ENCODE assay signal across 21 cellular contexts in the genomic region with DNA sequence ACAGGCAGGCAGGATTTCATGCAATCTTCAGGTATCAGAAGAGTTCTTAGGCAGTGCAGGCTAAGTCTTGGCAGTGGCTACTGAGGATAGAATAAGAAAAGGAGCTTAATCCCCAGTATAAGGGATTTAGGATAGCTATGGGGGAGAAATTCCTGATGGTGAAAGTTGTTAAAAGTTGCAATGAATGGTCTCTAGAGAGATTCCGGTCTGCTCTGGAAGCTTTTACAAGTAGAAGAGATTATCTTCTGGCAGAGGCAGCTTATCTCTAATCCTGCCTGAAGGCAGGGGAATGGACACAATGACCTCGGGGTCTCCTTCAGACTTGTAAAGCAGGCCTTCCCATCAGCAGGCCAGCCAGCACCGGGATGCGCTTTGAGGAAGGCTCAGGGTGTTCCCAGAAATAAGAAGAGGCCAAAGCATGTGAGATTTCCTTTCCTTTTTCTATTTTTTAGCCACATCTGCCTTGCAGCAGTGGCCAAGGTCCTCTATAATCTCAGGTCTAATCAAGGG.
DNase-seq lines count a peak whose midpoint lies in the region; ATAC-seq and TF ChIP-seq lines count a peak whose summit lies in the region.
"Had no signal": no experiment of that assay in that cellular context is flagged by ENCODE, and none has a peak within 500 bp of the region (broad histone marks: within the 10 kb centered on the region; RNA-seq: fewer than 3 reads in every experiment).

No MANE protein-coding gene starts in this region.

- H4K8ac ChIP-seq in mesendoderm (ENCODE audit: low read depth, low read length) = no peak overlapping the region

- H2BK5ac ChIP-seq in mesendoderm (ENCODE audit: low read length) = no peak overlapping the region

- H3K79me2 ChIP-seq in mesendoderm (ENCODE audit: control insufficient read depth, insufficient read depth, low read length) = no peaks in the 10 kb centered on the region

- TF ChIP-seq CTCF in retinal pigment epithelial cell (conservative IDR thresholded peaks at IDR 0.05; ENCODE audit: low read depth, low read length) = no peak

- no peak overlapping the region for H3K27ac ChIP-seq in mesendoderm (ENCODE audit: low read depth, low read length)
- H3K27ac ChIP-seq: 22Rv1, BLaER1, C4-2B had no signal

- peak; percentile 52 for DNase-seq in NCI-H82 (lab: John Stamatoyannopoulos, UW)
- no peak for DNase-seq in NCI-H82 treated with DMSO at 0.1 percent for 48 hours (lab: John Stamatoyannopoulos, UW; ENCODE audit: unreplicated experiment)
- DNase-seq in NT2/D1 (ENCODE audit: low read depth, low spot score) = peak; percentile 22
- DNase-seq in mesendoderm = peak; percentile 54
- DNase-seq in retinal pigment epithelial cell (ENCODE audit: low read depth) = peak; percentile 24
- no peak for DNase-seq in stimulated activated naive CD8-positive, alpha-beta T cell treated with anti-CD3 and anti-CD28 coated beads, Interleukin-15, Interleukin-2, amounts not matched to agents 100 U/mL and 50 U/mL, for 24 hours
- no peak for DNase-seq in NCI-H345 treated with DMSO at 0.1 percent for 48 hours (lab: John Stamatoyannopoulos, UW; ENCODE audit: unreplicated experiment)
- DNase-seq: Caco-2; CD4-positive, CD25-positive, alpha-beta regulatory T cell; CD8-positive, alpha-beta T cell; DMS 273 treated with DMSO at 0.1 percent for 48 hours; DMS79; EL; GF-D8; GOT3; HFFc6 had no signal

- H3K4me3 ChIP-seq in NT2/D1 (ENCODE audit: insufficient read length, low read depth) (no peak overlapping the region), mesendoderm (ENCODE audit: low read length) (no peak overlapping the region), retinal pigment epithelial cell (ENCODE audit: low read length) (no peak overlapping the region)
- H3K4me3 ChIP-seq: BLaER1, HAP-1 had no signal

- H3K4me2 ChIP-seq in mesendoderm (ENCODE audit: low read length) = no peak overlapping the region
- H3K4me2 ChIP-seq: BLaER1 had no signal

- H3K23ac ChIP-seq in mesendoderm (ENCODE audit: low read length) = no peak overlapping the region

- H3K18ac ChIP-seq in mesendoderm (ENCODE audit: low read length) = no peak overlapping the region

- H3K9me3 ChIP-seq in NT2/D1 (ENCODE audit: insufficient read depth, low read length) = peaks cover 9% of the 10 kb centered on the region; the same call in 1 of the 2 replicates
- H3K9me3 ChIP-seq: HAP-1 had no signal

- no peak overlapping the region for H4K5ac ChIP-seq in mesendoderm (ENCODE audit: low read length)

- H3K4me1 ChIP-seq in NT2/D1 (ENCODE audit: insufficient read depth, insufficient read length) = peaks cover 2% of the 10 kb centered on the region
- peaks cover 3% of the 10 kb centered on the region for H3K4me1 ChIP-seq in mesendoderm (ENCODE audit: control insufficient read depth, low read depth, low read length)
- H3K4me1 ChIP-seq: BLaER1, HAP-1 had no signal

- H3K4ac ChIP-seq in mesendoderm (ENCODE audit: low read depth, low read length) = no peak overlapping the region

- no peak overlapping the region for H2AK5ac ChIP-seq in mesendoderm (ENCODE audit: low read length)

- no peak overlapping the region for H2BK15ac ChIP-seq in mesendoderm (replicated peaks; ENCODE audit: low read depth)

- no peak overlapping the region for H3K56ac ChIP-seq in mesendoderm (ENCODE audit: low read length)

- WGBS in mesendoderm (ENCODE audit: extremely low coverage, insufficient coverage, low lambda C conversion rate) = no CpG with 5 or more reads among the region's 4 CpGs

- no peaks in the 10 kb centered on the region for H3K36me3 ChIP-seq in NT2/D1 (ENCODE audit: insufficient read depth, insufficient read length, low read length)
- no peaks in the 10 kb centered on the region for H3K36me3 ChIP-seq in mesendoderm (ENCODE audit: control insufficient read depth, insufficient read depth, low read length)
- H3K36me3 ChIP-seq: BLaER1, HAP-1 had no signal

- H3K27me3 ChIP-seq in NT2/D1 (ENCODE audit: insufficient read depth, insufficient read length) (no peaks in the 10 kb centered on the region), mesendoderm (ENCODE audit: insufficient read depth, low read length, poor library complexity) (no peaks in the 10 kb centered on the region)
- H3K27me3 ChIP-seq: BLaER1 had no signal

- H2BK120ac ChIP-seq in mesendoderm (ENCODE audit: low read depth, low read length) = no peak overlapping the region

- no peaks in the 10 kb centered on the region for H3K79me1 ChIP-seq in mesendoderm (ENCODE audit: low read length)

- H3K9ac ChIP-seq in NT2/D1 (ENCODE audit: insufficient read length, low read depth) (no peak overlapping the region), mesendoderm (ENCODE audit: low read length) (no peak overlapping the region)
- H3K9ac ChIP-seq: BLaER1 had no signal

- no peak for ATAC-seq in stimulated activated naive CD8-positive, alpha-beta T cell treated with anti-CD3 and anti-CD28 coated beads, Interleukin-15, Interleukin-2, amounts not matched to agents 100 U/mL and 50 U/mL, for 24 hours
- ATAC-seq in GM19035 (IDR thresholded peaks at IDR 0.05; ENCODE audit: unreplicated experiment) = no peak
- ATAC-seq: CD8-positive, alpha-beta T cell had no signal

Comparison
In these comparisons a context has a peak if more than half of its experiments do, and no peak if none do; other contexts are left out.
1. DNase-seq: peak in NCI-H82 (single experiment), NT2/D1 (single experiment), mesendoderm (single experiment) and retinal pigment epithelial cell (single experiment); none in NCI-H82 treated with DMSO at 0.1 percent for 48 hours (single experiment), stimulated activated naive CD8-positive, alpha-beta T cell treated with anti-CD3 and anti-CD28 coated beads, Interleukin-15, Interleukin-2, amounts not matched to agents 100 U/mL and 50 U/mL, for 24 hours (single experiment) and NCI-H345 treated with DMSO at 0.1 percent for 48 hours (single experiment).